ENCODE assay signal across 1 cellular context in the genomic region with DNA sequence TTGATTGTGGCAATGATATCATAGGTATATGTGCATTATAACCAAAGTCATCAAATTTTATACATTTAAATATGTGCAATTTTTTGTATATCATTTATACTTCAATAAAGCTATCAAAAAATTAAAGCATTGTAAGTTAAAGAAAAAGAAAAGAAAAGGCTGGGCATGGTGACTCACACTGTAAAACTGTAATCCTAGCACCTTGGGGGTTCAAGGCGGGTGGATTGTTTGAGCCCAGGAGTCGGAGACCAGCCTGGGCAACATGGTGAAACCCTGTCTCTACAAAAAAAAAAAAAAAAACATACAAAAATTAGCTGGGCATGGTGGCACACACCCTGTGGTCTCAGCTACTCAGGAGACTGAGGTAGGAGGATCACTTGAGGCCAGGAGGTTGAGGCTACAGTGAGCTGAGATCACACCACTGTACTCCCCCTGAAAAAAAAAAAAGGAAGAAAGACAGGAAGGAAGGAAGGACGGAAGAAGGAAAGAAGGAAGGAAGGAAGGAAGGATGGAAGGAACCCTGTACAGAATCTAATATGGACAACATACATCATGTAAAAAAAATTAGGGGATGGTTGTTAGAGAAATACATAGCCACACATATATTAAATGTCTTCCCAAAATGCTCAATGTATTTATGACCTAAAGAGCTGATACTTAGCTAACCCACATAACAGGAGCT.
TF ChIP-seq lines count a peak whose summit lies in the region.

No MANE protein-coding gene starts in this region.

TF ChIP-seq in K562, 482 proteins besides CTCF, POLR2A, EP300 and RAD21 (continued from another document):
- TF ChIP-seq, protein P1, sequence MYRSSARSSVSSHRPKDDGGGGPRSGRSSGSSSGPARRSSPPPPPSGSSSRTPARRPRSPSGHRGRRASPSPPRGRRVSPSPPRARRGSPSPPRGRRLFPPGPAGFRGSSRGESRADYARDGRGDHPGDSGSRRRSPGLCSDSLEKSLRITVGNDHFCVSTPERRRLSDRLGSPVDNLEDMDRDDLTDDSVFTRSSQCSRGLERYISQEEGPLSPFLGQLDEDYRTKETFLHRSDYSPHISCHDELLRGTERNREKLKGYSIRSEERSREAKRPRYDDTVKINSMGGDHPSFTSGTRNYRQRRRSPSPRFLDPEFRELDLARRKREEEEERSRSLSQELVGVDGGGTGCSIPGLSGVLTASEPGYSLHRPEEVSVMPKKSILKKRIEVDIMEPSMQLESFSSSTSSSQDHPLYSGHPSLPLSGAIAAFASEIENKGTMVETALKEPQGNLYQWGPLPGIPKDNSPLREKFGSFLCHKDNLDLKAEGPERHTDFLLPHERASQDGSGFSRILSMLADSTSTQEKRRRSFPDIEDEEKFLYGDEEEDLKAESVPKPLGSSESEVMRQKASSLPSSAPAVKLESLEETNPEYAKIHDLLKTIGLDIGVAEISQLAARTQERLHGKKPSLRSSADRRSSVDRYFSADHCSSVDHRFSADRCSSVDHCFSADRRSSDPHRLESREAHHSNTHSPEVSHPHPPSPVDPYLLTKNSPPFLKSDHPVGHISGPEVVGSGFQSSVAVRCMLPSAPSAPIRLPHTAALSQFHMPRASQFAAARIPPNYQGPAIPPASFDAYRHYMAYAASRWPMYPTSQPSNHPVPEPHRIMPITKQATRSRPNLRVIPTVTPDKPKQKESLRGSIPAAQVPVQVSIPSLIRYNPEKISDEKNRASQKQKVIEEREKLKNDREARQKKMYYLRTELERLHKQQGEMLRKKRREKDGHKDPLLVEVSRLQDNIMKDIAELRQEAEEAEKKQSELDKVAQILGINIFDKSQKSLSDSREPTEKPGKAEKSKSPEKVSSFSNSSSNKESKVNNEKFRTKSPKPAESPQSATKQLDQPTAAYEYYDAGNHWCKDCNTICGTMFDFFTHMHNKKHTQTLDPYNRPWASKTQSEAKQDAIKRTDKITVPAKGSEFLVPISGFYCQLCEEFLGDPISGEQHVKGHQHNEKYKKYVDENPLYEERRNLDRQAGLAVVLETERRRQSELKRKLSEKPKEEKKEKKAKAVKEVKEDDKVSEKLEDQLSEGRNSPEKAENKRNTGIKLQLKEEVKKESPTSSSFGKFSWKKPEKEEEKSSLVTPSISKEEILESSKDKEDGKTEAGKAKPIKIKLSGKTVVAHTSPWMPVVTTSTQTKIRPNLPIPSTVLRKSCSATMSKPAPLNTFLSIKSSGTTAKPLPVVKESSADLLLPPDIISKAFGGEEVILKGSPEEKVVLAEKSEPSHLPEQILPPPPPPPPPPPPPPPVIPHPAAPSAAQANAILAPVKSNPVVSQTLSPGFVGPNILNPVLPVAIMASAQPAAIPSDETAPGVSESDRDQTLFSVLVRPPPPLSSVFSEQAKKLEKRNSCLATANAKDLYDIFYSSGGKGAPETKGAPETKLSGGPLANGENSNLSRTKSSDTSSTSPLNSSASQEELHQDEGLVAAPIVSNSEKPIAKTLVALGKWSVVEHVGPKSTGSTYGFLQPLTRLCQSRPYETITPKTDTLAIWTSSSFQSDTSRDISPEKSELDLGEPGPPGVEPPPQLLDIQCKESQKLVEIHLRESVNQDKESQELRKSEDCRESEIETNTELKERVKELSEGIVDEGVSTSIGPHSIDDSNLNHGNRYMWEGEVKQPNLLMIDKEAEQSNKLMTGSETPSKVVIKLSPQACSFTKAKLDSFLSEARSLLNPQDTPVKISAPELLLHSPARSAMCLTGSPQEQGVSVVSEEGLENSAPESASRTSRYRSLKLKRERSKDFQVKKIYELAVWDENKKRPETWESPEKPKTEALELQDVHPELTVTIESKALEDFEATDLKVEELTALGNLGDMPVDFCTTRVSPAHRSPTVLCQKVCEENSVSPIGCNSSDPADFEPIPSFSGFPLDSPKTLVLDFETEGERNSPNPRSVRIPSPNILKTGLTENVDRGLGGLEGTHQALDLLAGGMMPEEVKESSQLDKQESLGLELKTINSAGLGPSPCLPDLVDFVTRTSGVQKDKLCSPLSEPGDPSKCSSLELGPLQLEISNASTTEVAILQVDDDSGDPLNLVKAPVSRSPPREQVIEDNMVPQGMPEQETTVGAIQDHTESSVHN (IDR thresholded peaks at IDR 0.05; ENCODE audit: borderline replicate concordance in 1 of 2, low read depth in 1 of 2), result no peak
- TF ChIP-seq, protein P2, sequence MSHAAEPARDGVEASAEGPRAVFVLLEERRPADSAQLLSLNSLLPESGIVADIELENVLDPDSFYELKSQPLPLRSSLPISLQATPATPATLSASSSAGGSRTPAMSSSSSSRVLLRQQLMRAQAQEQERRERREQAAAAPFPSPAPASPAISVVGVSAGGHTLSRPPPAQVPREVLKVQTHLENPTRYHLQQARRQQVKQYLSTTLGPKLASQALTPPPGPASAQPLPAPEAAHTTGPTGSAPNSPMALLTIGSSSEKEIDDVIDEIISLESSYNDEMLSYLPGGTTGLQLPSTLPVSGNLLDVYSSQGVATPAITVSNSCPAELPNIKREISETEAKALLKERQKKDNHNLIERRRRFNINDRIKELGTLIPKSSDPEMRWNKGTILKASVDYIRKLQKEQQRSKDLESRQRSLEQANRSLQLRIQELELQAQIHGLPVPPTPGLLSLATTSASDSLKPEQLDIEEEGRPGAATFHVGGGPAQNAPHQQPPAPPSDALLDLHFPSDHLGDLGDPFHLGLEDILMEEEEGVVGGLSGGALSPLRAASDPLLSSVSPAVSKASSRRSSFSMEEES (CRISPR knock-in tag; IDR thresholded peaks at IDR 0.05), result no peak
- TF ChIP-seq FOXA3 (CRISPR knock-in tag; conservative IDR thresholded peaks at IDR 0.05 in 1 of 2, IDR thresholded peaks at IDR 0.05 in 1 of 2) (no peak), MEF2A (IDR thresholded peaks at IDR 0.05; ENCODE audit: control insufficient read depth, low read depth, low read length) (no peak), ZFP1 (CRISPR knock-in tag; IDR thresholded peaks at IDR 0.05) (no peak), ZKSCAN8 (CRISPR knock-in tag; IDR thresholded peaks at IDR 0.05) (no peak), RBM22 (IDR thresholded peaks at IDR 0.05; ENCODE audit: low read depth, low read length, poor library complexity, severe bottlenecking) (no peak), RFX5 (IDR thresholded peaks at IDR 0.05; ENCODE audit: low read depth, low read length) (no peak), NELFE (IDR thresholded peaks at IDR 0.05; ENCODE audit: insufficient read depth, insufficient read length) (no peak), TFAM (CRISPR knock-in tag; conservative IDR thresholded peaks at IDR 0.05) (no peak), SMC3 (conservative IDR thresholded peaks at IDR 0.05; ENCODE audit: insufficient read depth, low read depth, low read length) (no peak), ZFPM2 (CRISPR knock-in tag; IDR thresholded peaks at IDR 0.05) (no peak), CREB1 (IDR thresholded peaks at IDR 0.05) (no peak), CREB1 (CRISPR knock-in tag; IDR thresholded peaks at IDR 0.05) (no peak), NEUROD1 (IDR thresholded peaks at IDR 0.05; ENCODE audit: borderline replicate concordance, low read depth, low read length, partially characterized antibody) (no peak), SAFB (IDR thresholded peaks at IDR 0.05; ENCODE audit: borderline replicate concordance, low read depth, low read length) (no peak), SIN3A (IDR thresholded peaks at IDR 0.05; ENCODE audit: borderline replicate concordance in 2 of 2, control insufficient read depth in 1 of 2, low read depth in 2 of 2, low read length in 2 of 2) (no peak)
- TF ChIP-seq, protein P3, sequence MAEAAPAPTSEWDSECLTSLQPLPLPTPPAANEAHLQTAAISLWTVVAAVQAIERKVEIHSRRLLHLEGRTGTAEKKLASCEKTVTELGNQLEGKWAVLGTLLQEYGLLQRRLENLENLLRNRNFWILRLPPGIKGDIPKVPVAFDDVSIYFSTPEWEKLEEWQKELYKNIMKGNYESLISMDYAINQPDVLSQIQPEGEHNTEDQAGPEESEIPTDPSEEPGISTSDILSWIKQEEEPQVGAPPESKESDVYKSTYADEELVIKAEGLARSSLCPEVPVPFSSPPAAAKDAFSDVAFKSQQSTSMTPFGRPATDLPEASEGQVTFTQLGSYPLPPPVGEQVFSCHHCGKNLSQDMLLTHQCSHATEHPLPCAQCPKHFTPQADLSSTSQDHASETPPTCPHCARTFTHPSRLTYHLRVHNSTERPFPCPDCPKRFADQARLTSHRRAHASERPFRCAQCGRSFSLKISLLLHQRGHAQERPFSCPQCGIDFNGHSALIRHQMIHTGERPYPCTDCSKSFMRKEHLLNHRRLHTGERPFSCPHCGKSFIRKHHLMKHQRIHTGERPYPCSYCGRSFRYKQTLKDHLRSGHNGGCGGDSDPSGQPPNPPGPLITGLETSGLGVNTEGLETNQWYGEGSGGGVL (CRISPR knock-in tag; IDR thresholded peaks at IDR 0.05), result no peak
- TF ChIP-seq, protein P4, sequence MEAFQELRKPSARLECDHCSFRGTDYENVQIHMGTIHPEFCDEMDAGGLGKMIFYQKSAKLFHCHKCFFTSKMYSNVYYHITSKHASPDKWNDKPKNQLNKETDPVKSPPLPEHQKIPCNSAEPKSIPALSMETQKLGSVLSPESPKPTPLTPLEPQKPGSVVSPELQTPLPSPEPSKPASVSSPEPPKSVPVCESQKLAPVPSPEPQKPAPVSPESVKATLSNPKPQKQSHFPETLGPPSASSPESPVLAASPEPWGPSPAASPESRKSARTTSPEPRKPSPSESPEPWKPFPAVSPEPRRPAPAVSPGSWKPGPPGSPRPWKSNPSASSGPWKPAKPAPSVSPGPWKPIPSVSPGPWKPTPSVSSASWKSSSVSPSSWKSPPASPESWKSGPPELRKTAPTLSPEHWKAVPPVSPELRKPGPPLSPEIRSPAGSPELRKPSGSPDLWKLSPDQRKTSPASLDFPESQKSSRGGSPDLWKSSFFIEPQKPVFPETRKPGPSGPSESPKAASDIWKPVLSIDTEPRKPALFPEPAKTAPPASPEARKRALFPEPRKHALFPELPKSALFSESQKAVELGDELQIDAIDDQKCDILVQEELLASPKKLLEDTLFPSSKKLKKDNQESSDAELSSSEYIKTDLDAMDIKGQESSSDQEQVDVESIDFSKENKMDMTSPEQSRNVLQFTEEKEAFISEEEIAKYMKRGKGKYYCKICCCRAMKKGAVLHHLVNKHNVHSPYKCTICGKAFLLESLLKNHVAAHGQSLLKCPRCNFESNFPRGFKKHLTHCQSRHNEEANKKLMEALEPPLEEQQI (IDR thresholded peaks at IDR 0.05), result no peak
